7 cellular contexts compared by ENCODE assay signal in the genomic region with DNA sequence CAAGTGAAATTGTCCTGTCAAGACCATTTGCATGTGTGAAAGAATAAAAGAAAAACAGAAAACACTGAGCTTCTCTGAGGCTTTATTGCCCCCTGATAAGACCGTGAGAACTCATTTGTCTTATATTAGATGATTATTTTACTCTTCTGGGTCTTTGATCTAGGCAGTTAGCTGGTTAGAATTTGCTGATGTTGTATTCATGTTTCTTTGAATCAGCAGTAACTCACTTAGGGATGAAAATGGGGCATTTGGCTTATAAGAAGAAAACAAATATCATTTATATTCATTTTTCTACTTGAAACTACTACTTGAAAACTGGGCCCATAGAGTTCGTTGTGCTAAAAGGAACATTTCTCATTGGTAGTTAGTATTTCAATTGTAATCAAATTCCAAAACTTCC.
"Had no signal": no experiment of that assay in that cellular context is flagged by ENCODE, and none has a peak within 500 bp of the region (broad histone marks: within the 10 kb centered on the region; RNA-seq: fewer than 3 reads in every experiment).

No MANE protein-coding gene starts in this region.

- DNase-seq: IMR-90, KBM-7, KG1 had no signal

- ATAC-seq: K562 had no signal

- H3K4me2 ChIP-seq: KMS-11 had no signal

- FAIRE-seq: HTR-8/SVneo, K562 had no signal

- H3K4me3 ChIP-seq: K562 had no signal

- H3K9ac ChIP-seq: KMS-11 had no signal

- H3K27ac ChIP-seq: HL-60, KMS-11 had no signal
